17 cellular contexts compared by ENCODE assay signal in genomic region chr1:209208648-209209047, GRCh38.
DNase-seq lines count a peak whose midpoint lies in the region; ATAC-seq, FAIRE-seq and TF ChIP-seq lines count a peak whose summit lies in the region.
"Had no signal": no experiment of that assay in that cellular context is flagged by ENCODE, and none has a peak within 500 bp of the region (broad histone marks: within the 10 kb centered on the region; RNA-seq: fewer than 3 reads in every experiment).

No MANE protein-coding gene starts in this region.

- no peaks in the 10 kb centered on the region for H3K4me1 ChIP-seq in pancreas
- H3K4me1 ChIP-seq: HAP-1 had no signal

- 39 to 67% methylated on average over 1 of the region's 1 CpG for WGBS in pancreas, 2 donors

- intact Hi-C loops in pancreas (cut with DNase I), result loop anchor here in 2 of 3 donors (10.0 kb wide), 2 partner anchors 356 to 554 kb away; no protein-coding TSS in a partner anchor

- no peak overlapping the region for H3K27ac Mint-ChIP-seq in WTC11
- H3K27ac Mint-ChIP-seq in type B pancreatic cell, result no peak overlapping the region
- H3K27ac Mint-ChIP-seq in natural killer cell treated with Interleukin-12 subunit alpha and Interleukin-12 subunit beta and Interleukin-15 and Interleukin-18, amount 100 ng/mL, for 72 hours, result no peak overlapping the region
- H3K27ac Mint-ChIP-seq in osteocyte (ENCODE audit: unreplicated experiment), result no peak overlapping the region
- H3K27ac Mint-ChIP-seq: CD4-positive, alpha-beta memory T cell had no signal

- peaks cover 9% of the 10 kb centered on the region for H3K27me3 Mint-ChIP-seq in WTC11 (ENCODE audit: low read depth)
- H3K27me3 Mint-ChIP-seq in type B pancreatic cell, result peaks cover 64% of the 10 kb centered on the region
- H3K27me3 Mint-ChIP-seq in natural killer cell treated with Interleukin-12 subunit alpha and Interleukin-12 subunit beta and Interleukin-15 and Interleukin-18, amount 100 ng/mL, for 72 hours, result peaks cover 28 to 31% of the 10 kb centered on the region in 2 donors
- peaks cover 87% of the 10 kb centered on the region for H3K27me3 Mint-ChIP-seq in osteocyte (ENCODE audit: unreplicated experiment)

- no peak overlapping the region for H3K4me3 ChIP-seq in pancreas

- H3K4me3 Mint-ChIP-seq in WTC11 (peak overlapping the region; percentile 65), type B pancreatic cell (peak overlapping the region; percentile 91), osteocyte (ENCODE audit: unreplicated experiment) (no peak overlapping the region)
- no peak overlapping the region for H3K4me3 Mint-ChIP-seq in natural killer cell treated with Interleukin-12 subunit alpha and Interleukin-12 subunit beta and Interleukin-15 and Interleukin-18, amount 100 ng/mL, for 72 hours

- peaks cover 0 to 26% (median 3%) of the 10 kb centered on the region in 4 donors for H3K27me3 ChIP-seq in pancreas
- H3K27me3 ChIP-seq: BE2C had no signal

- CTCF ChIA-PET in WTC11 (lab: Charles Lee), result interaction anchor here (0.8 to 5.4 kb wide), 40 partner anchors 10 to 1215 kb away, joined by 3 to 45 read pairs (median 6); partner anchors contain the start of gene CAMK1G

- TF ChIP-seq CTCF in WTC11 (IDR thresholded peaks at IDR 0.05), result no peak
- no peak for TF ChIP-seq CTCF in type B pancreatic cell (conservative IDR thresholded peaks at IDR 0.05)
- no peak for TF ChIP-seq CTCF in osteocyte (IDR thresholded peaks at IDR 0.05)
- TF ChIP-seq CTCF in pancreas (IDR thresholded peaks at IDR 0.05), result no peak

- no peaks in the 10 kb centered on the region for H3K9me3 ChIP-seq in pancreas
- H3K9me3 ChIP-seq: BE2C, HAP-1 had no signal

- H3K4me1 Mint-ChIP-seq in WTC11 (peaks cover 17% of the 10 kb centered on the region), type B pancreatic cell (ENCODE audit: unreplicated experiment) (peaks cover 9% of the 10 kb centered on the region), osteocyte (ENCODE audit: unreplicated experiment) (peaks cover 7% of the 10 kb centered on the region)
- no peaks in the 10 kb centered on the region for H3K4me1 Mint-ChIP-seq in natural killer cell treated with Interleukin-12 subunit alpha and Interleukin-12 subunit beta and Interleukin-15 and Interleukin-18, amount 100 ng/mL, for 72 hours (ENCODE audit: low read depth in 2 of 2)

- no peaks in the 10 kb centered on the region for H3K36me3 Mint-ChIP-seq in WTC11
- no peaks in the 10 kb centered on the region for H3K36me3 Mint-ChIP-seq in type B pancreatic cell
- H3K36me3 Mint-ChIP-seq in natural killer cell treated with Interleukin-12 subunit alpha and Interleukin-12 subunit beta and Interleukin-15 and Interleukin-18, amount 100 ng/mL, for 72 hours, result no peaks in the 10 kb centered on the region
- no peaks in the 10 kb centered on the region for H3K36me3 Mint-ChIP-seq in osteocyte (ENCODE audit: unreplicated experiment)
- H3K36me3 Mint-ChIP-seq: CD4-positive, alpha-beta memory T cell had no signal

- no peaks in the 10 kb centered on the region for H3K36me3 ChIP-seq in pancreas
- H3K36me3 ChIP-seq: BE2C, HAP-1 had no signal

- POLR2A ChIA-PET in WTC11 (lab: Charles Lee), result interaction anchor here (1.3 kb wide), 1 partner anchor 136 kb away, joined by 6 read pairs; no protein-coding TSS in a partner anchor

- DNase-seq in HCEC 1CT (peak; percentile 9), WTC11 (ENCODE audit: low spot score) (no peak), iris pigment epithelial cell (ENCODE audit: low read depth) (peak; percentile 11), type B pancreatic cell (ENCODE audit: extremely low spot score, unreplicated experiment) (no peak), osteocyte (ENCODE audit: extremely low spot score, unreplicated experiment) (no peak), pancreas (no peak)
- DNase-seq in natural killer cell treated with Interleukin-12 subunit alpha and Interleukin-12 subunit beta and Interleukin-15 and Interleukin-18, amount 100 ng/mL, for 72 hours (ENCODE audit: low spot score), result no peak
- DNase-seq: CD4-positive, alpha-beta memory T cell; DMS79 treated with DMSO at 0.1 percent for 48 hours; KBM-7; NCI-H1105 treated with DMSO at 0.1 percent for 48 hours; NCI-H187; NCI-H2171; NCI-H446 treated with DMSO at 0.1 percent for 48 hours; Right ventricle myocardium superior had no signal

- H3K27ac ChIP-seq in pancreas, result no peak overlapping the region

- FAIRE-seq in pancreas (lab: Jason Lieb, UNC), result no peak

- H3K9me3 Mint-ChIP-seq in WTC11 (no peaks in the 10 kb centered on the region), type B pancreatic cell (no peaks in the 10 kb centered on the region), osteocyte (ENCODE audit: unreplicated experiment) (no peaks in the 10 kb centered on the region)
- H3K9me3 Mint-ChIP-seq in natural killer cell treated with Interleukin-12 subunit alpha and Interleukin-12 subunit beta and Interleukin-15 and Interleukin-18, amount 100 ng/mL, for 72 hours, result no peaks in the 10 kb centered on the region

- ATAC-seq in WTC11 (no peak), pancreas (no peak)
- no peak for ATAC-seq in natural killer cell treated with Interleukin-12 subunit alpha and Interleukin-12 subunit beta and Interleukin-15 and Interleukin-18, amount 100 ng/mL, for 72 hours

TF ChIP-seq in WTC11, 78 proteins besides CTCF, POLR2A, EP300 and RAD21 (continues in another document):
- TF ChIP-seq AR (CRISPR knock-in tag; IDR thresholded peaks at IDR 0.05) (no peak), FOXK1 (CRISPR knock-in tag; IDR thresholded peaks at IDR 0.05) (no peak), E2F4 (CRISPR knock-in tag; IDR thresholded peaks at IDR 0.05; ENCODE audit: borderline replicate concordance, low read depth) (no peak), OVOL2 (CRISPR knock-in tag; IDR thresholded peaks at IDR 0.05; ENCODE audit: borderline replicate concordance) (no peak), KAT7 (CRISPR knock-in tag; IDR thresholded peaks at IDR 0.05; ENCODE audit: borderline replicate concordance) (no peak), JAZF1 (CRISPR knock-in tag; IDR thresholded peaks at IDR 0.05) (no peak), ATF3 (CRISPR knock-in tag; conservative IDR thresholded peaks at IDR 0.05) (no peak), SP1 (CRISPR knock-in tag; conservative IDR thresholded peaks at IDR 0.05) (no peak), ZNF423 (CRISPR knock-in tag; IDR thresholded peaks at IDR 0.05) (no peak), CBFB (CRISPR knock-in tag; IDR thresholded peaks at IDR 0.05; ENCODE audit: low read depth) (no peak)
- TF ChIP-seq, protein P1, sequence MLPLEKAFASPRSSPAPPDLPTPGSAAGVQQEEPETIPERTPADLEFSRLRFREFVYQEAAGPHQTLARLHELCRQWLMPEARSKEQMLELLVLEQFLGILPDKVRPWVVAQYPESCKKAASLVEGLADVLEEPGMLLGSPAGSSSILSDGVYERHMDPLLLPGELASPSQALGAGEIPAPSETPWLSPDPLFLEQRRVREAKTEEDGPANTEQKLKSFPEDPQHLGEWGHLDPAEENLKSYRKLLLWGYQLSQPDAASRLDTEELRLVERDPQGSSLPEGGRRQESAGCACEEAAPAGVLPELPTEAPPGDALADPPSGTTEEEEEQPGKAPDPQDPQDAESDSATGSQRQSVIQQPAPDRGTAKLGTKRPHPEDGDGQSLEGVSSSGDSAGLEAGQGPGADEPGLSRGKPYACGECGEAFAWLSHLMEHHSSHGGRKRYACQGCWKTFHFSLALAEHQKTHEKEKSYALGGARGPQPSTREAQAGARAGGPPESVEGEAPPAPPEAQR (CRISPR knock-in tag; IDR thresholded peaks at IDR 0.05), result no peak
- TF ChIP-seq, protein P2, sequence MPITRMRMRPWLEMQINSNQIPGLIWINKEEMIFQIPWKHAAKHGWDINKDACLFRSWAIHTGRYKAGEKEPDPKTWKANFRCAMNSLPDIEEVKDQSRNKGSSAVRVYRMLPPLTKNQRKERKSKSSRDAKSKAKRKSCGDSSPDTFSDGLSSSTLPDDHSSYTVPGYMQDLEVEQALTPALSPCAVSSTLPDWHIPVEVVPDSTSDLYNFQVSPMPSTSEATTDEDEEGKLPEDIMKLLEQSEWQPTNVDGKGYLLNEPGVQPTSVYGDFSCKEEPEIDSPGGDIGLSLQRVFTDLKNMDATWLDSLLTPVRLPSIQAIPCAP (CRISPR knock-in tag; IDR thresholded peaks at IDR 0.05), result no peak

Comparison
In these comparisons a context has a peak if more than half of its experiments do, and no peak if none do; other contexts are left out.
1. DNase-seq: peak in HCEC 1CT (single experiment) and iris pigment epithelial cell (single experiment); none in WTC11 (single experiment), type B pancreatic cell (single experiment), natural killer cell treated with Interleukin-12 subunit alpha and Interleukin-12 subunit beta and Interleukin-15 and Interleukin-18, amount 100 ng/mL, for 72 hours (single experiment), osteocyte (single experiment) and pancreas (0 of 6).
2. H3K4me3 Mint-ChIP-seq: peak in WTC11 (single experiment) and type B pancreatic cell (single experiment); none in natural killer cell treated with Interleukin-12 subunit alpha and Interleukin-12 subunit beta and Interleukin-15 and Interleukin-18, amount 100 ng/mL, for 72 hours (single experiment) and osteocyte (single experiment).